33 cellular contexts compared by ENCODE assay signal in genomic region chr11:134607963-134608750, GRCh38.
A peak's percentile ranks its signal among the peaks of the same experiment; 100 is the strongest.
DNase-seq lines count a peak whose midpoint lies in the region; ATAC-seq and TF ChIP-seq lines count a peak whose summit lies in the region.
"Had no signal": no experiment of that assay in that cellular context is flagged by ENCODE, and none has a peak within 500 bp of the region (broad histone marks: within the 10 kb centered on the region; RNA-seq: fewer than 3 reads in every experiment).

No MANE protein-coding gene starts in this region.

- H3K27ac ChIP-seq in heart left ventricle (no peak overlapping the region), Peyer's patch (no peak overlapping the region)
- H3K27ac ChIP-seq: brain microvascular endothelial cell, left ventricle myocardium inferior, right lobe of liver, spleen, testis, uterus had no signal

- ATAC-seq in heart left ventricle: no peak
- no peak for ATAC-seq in GM21737 (IDR thresholded peaks at IDR 0.05; ENCODE audit: unreplicated experiment)
- ATAC-seq in activated naive CD4-positive, alpha-beta T cell treated with anti-CD3 and anti-CD28 coated beads, Interleukin-2, amount 50 U/mL, for 72 hours: no peak
- ATAC-seq: activated CD4-positive, alpha-beta T cell treated with anti-CD3 and anti-CD28 coated beads for 36 hours; CD8-positive, alpha-beta T cell; Panc1; right lobe of liver had no signal

- peak; percentile 68 for DNase-seq in cardiac septum (ENCODE audit: low spot score)
- no peak for DNase-seq in heart left ventricle
- DNase-seq in NCI-H345 (lab: John Stamatoyannopoulos, UW): peak; percentile 66
- peak; percentile 51 for DNase-seq in mesenteric fat pad (ENCODE audit: low spot score)
- DNase-seq in Peyer's patch: no peak
- DNase-seq in HUDEP-2 (lab: John Stamatoyannopoulos, UW; ENCODE audit: unreplicated experiment in 76 of 76): no peak
- no peak for DNase-seq in activated naive CD4-positive, alpha-beta T cell treated with anti-CD3 and anti-CD28 coated beads, Interleukin-2, amount 50 U/mL, for 72 hours (ENCODE audit: low spot score in 2 of 2)
- DNase-seq: ACHN; activated CD4-positive, alpha-beta T cell treated with anti-CD3 and anti-CD28 coated beads for 36 hours; activated T-cell treated with anti-CD3 and anti-CD28 coated beads for 4 hours; amygdala; brain microvascular endothelial cell; CD8-positive, alpha-beta T cell; DMS 273 treated with DMSO at 0.1 percent for 48 hours; GDM1; Kasumi-1; left ventricle myocardium inferior; mesenchymal stem cell; MV-4-11; NCI-H146; NCI-H69; right lobe of liver; SHP77 treated with DMSO at 0.1 percent for 48 hours; spleen; stimulated activated CD4-positive, alpha-beta T cell treated with anti-CD3 and anti-CD28 coated beads, Interleukin-2, amount 100 ng/mL, for 24 hours; testis; uterus had no signal

- intact Hi-C loops in cardiac septum (cut with DNase I): no loop called here
- intact Hi-C loops in heart left ventricle (cut with DNase I): no loop called here

- H3K4me1 ChIP-seq in heart left ventricle (no peaks in the 10 kb centered on the region), Peyer's patch (no peaks in the 10 kb centered on the region)
- H3K4me1 ChIP-seq: left ventricle myocardium inferior, right lobe of liver, spleen, testis, uterus had no signal

- WGBS in heart left ventricle, 4 donors: 63 to 75% (median 70%) methylated on average over 5 to 7 of the region's 7 CpGs

- TF ChIP-seq POLR2A in heart left ventricle (IDR thresholded peaks at IDR 0.05) (no peak), Peyer's patch (IDR thresholded peaks at IDR 0.05) (no peak)

- no peak for TF ChIP-seq CTCF in heart left ventricle (IDR thresholded peaks at IDR 0.05)
- TF ChIP-seq CTCF in Peyer's patch (IDR thresholded peaks at IDR 0.05): no peak

- no peaks in the 10 kb centered on the region for H3K36me3 Mint-ChIP-seq in activated naive CD4-positive, alpha-beta T cell treated with anti-CD3 and anti-CD28 coated beads, Interleukin-2, amount 50 U/mL, for 72 hours
- H3K36me3 Mint-ChIP-seq: activated naive CD4-positive, alpha-beta T cell treated with anti-CD3 and anti-CD28 coated beads, Interleukin-2, amount 50 U/mL, for 24 hours; CD8-positive, alpha-beta T cell had no signal

- peaks cover 0 to 66% (median 5%) of the 10 kb centered on the region in 9 donors for H3K27me3 ChIP-seq in heart left ventricle
- no peaks in the 10 kb centered on the region for H3K27me3 ChIP-seq in Peyer's patch
- H3K27me3 ChIP-seq: brain microvascular endothelial cell, right lobe of liver, testis, uterus had no signal

- H3K9me3 ChIP-seq in heart left ventricle (no peaks in the 10 kb centered on the region), Peyer's patch (no peaks in the 10 kb centered on the region)
- H3K9me3 ChIP-seq: right lobe of liver, testis, uterus had no signal

- H3K4me3 ChIP-seq in heart left ventricle (no peak overlapping the region), Peyer's patch (no peak overlapping the region)
- H3K4me3 ChIP-seq: left ventricle myocardium inferior, right lobe of liver, spleen, testis, uterus had no signal

- no peak overlapping the region for H3K27ac Mint-ChIP-seq in activated naive CD4-positive, alpha-beta T cell treated with anti-CD3 and anti-CD28 coated beads, Interleukin-2, amount 50 U/mL, for 72 hours
- H3K27ac Mint-ChIP-seq: activated CD4-positive, alpha-beta T cell treated with anti-CD3 and anti-CD28 coated beads for 36 hours; activated naive CD4-positive, alpha-beta T cell treated with anti-CD3 and anti-CD28 coated beads, Interleukin-2, amount 50 U/mL, for 24 hours; activated T-helper 2 cell treated with anti-CD3 and anti-CD28 coated beads, Interferon-gamma antibody, Interleukin-2, Interleukin-4, amounts not matched to agents 10 μg/mL and 5 μg/mL and 100 μg/mL, durations not matched to agents 14 hours and 24 hours and 36 hours; B cell; CD8-positive, alpha-beta T cell; stimulated activated naive CD8-positive, alpha-beta T cell treated with anti-CD3 and anti-CD28 coated beads, Interleukin-15, Interleukin-2, amounts not matched to agents 100 ng/mL and 50 ng/mL, for 24 hours had no signal

- H3K9me3 Mint-ChIP-seq in activated naive CD4-positive, alpha-beta T cell treated with anti-CD3 and anti-CD28 coated beads, Interleukin-2, amount 50 U/mL, for 72 hours: peaks cover 0 to 6% of the 10 kb centered on the region in 2 donors
- H3K9me3 Mint-ChIP-seq: activated naive CD4-positive, alpha-beta T cell treated with anti-CD3 and anti-CD28 coated beads, Interleukin-2, amount 50 U/mL, for 24 hours; activated T-helper 2 cell treated with anti-CD3 and anti-CD28 coated beads, Interferon-gamma antibody, Interleukin-2, Interleukin-4, amounts not matched to agents 10 μg/mL and 5 μg/mL and 100 μg/mL, durations not matched to agents 14 hours and 24 hours and 36 hours had no signal

- no peaks in the 10 kb centered on the region for H3K36me3 ChIP-seq in heart left ventricle
- no peaks in the 10 kb centered on the region for H3K36me3 ChIP-seq in Peyer's patch
- H3K36me3 ChIP-seq: brain microvascular endothelial cell, left ventricle myocardium inferior, right lobe of liver, spleen, uterus had no signal

Comparison
In these comparisons a context has a peak if more than half of its experiments do, and no peak if none do; other contexts are left out.
1. DNase-seq: peak in cardiac septum (single experiment), NCI-H345 (single experiment) and mesenteric fat pad (single experiment); none in heart left ventricle (0 of 5), Peyer's patch (0 of 3), HUDEP-2 (0 of 76) and activated naive CD4-positive, alpha-beta T cell treated with anti-CD3 and anti-CD28 coated beads, Interleukin-2, amount 50 U/mL, for 72 hours (0 of 2).